1 cellular context compared by ENCODE assay signal in the genomic region with DNA sequence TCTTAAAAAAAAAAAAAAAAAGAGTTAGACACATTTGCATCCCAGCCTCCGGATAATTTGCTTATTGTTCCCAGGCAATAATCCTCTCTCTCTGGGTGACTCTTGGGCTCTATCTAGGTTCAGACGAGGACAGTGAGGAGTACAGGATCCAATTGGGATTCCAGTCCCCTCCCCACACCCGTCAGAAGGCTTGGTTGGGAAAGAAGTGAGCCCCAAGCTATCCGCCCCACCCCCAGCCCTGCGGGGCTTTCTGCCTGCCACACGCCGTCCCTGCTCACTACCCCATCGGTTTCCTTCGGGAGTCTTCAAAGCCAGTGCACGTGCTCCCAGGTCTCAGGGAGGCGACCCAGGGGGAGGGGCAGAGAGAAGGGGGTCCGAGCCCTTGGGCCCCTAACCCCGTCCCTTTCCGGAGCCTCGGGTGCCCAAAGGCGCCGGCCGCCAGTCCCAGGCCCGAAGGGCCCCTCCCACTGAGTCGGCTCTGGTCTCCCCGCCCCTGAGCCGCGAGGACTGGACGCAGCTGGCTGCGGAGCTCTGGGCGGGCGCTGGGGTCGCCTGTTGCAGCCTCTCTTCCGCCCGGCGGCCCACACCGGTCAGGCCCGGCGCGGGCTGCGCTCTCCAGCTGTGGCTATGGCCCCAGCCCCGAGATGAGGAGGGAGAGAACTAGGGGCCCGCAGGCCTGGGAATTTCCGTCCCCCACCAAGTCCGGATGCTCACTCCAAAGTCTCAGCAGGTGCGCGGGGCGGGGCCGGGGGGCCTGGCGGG.
TF ChIP-seq lines count a peak whose summit lies in the region.

No MANE protein-coding gene starts in this region.

TF ChIP-seq in HepG2, 621 proteins besides CTCF, POLR2A, EP300 and RAD21 (continued from another document and continues in another):
- TF ChIP-seq, protein P1, sequence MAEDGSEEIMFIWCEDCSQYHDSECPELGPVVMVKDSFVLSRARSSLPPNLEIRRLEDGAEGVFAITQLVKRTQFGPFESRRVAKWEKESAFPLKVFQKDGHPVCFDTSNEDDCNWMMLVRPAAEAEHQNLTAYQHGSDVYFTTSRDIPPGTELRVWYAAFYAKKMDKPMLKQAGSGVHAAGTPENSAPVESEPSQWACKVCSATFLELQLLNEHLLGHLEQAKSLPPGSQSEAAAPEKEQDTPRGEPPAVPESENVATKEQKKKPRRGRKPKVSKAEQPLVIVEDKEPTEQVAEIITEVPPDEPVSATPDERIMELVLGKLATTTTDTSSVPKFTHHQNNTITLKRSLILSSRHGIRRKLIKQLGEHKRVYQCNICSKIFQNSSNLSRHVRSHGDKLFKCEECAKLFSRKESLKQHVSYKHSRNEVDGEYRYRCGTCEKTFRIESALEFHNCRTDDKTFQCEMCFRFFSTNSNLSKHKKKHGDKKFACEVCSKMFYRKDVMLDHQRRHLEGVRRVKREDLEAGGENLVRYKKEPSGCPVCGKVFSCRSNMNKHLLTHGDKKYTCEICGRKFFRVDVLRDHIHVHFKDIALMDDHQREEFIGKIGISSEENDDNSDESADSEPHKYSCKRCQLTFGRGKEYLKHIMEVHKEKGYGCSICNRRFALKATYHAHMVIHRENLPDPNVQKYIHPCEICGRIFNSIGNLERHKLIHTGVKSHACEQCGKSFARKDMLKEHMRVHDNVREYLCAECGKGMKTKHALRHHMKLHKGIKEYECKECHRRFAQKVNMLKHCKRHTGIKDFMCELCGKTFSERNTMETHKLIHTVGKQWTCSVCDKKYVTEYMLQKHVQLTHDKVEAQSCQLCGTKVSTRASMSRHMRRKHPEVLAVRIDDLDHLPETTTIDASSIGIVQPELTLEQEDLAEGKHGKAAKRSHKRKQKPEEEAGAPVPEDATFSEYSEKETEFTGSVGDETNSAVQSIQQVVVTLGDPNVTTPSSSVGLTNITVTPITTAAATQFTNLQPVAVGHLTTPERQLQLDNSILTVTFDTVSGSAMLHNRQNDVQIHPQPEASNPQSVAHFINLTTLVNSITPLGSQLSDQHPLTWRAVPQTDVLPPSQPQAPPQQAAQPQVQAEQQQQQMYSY (CRISPR knock-in tag; IDR thresholded peaks at IDR 0.05) = peak; percentile 64; the same call in 1 of the 2 replicates
- TF ChIP-seq GZF1 (CRISPR knock-in tag; IDR thresholded peaks at IDR 0.05) = no peak
- TF ChIP-seq MXI1 (IDR thresholded peaks at IDR 0.05; ENCODE audit: borderline replicate concordance, low read depth, low read length) = peak; percentile 44; the same call in 1 of the 3 replicates
- 0 out of 2 replicates have a peak, but pooled peaks have one; percentile 64 for TF ChIP-seq ZNF878 (CRISPR knock-in tag; IDR thresholded peaks at IDR 0.05)
- TF ChIP-seq, protein P2, sequence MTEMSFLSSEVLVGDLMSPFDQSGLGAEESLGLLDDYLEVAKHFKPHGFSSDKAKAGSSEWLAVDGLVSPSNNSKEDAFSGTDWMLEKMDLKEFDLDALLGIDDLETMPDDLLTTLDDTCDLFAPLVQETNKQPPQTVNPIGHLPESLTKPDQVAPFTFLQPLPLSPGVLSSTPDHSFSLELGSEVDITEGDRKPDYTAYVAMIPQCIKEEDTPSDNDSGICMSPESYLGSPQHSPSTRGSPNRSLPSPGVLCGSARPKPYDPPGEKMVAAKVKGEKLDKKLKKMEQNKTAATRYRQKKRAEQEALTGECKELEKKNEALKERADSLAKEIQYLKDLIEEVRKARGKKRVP (CRISPR knock-in tag; IDR thresholded peaks at IDR 0.05) = no peak; a peak in 1 of 4 replicates
- TF ChIP-seq, protein P3, sequence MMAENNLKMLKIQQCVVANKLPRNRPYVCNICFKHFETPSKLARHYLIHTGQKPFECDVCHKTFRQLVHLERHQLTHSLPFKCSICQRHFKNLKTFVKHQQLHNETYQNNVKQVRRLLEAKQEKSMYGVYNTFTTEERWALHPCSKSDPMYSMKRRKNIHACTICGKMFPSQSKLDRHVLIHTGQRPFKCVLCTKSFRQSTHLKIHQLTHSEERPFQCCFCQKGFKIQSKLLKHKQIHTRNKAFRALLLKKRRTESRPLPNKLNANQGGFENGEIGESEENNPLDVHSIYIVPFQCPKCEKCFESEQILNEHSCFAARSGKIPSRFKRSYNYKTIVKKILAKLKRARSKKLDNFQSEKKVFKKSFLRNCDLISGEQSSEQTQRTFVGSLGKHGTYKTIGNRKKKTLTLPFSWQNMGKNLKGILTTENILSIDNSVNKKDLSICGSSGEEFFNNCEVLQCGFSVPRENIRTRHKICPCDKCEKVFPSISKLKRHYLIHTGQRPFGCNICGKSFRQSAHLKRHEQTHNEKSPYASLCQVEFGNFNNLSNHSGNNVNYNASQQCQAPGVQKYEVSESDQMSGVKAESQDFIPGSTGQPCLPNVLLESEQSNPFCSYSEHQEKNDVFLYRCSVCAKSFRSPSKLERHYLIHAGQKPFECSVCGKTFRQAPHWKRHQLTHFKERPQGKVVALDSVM (CRISPR knock-in tag; IDR thresholded peaks at IDR 0.05) = no peak; the same call in 1 of the 2 replicates
- TF ChIP-seq, protein P4, sequence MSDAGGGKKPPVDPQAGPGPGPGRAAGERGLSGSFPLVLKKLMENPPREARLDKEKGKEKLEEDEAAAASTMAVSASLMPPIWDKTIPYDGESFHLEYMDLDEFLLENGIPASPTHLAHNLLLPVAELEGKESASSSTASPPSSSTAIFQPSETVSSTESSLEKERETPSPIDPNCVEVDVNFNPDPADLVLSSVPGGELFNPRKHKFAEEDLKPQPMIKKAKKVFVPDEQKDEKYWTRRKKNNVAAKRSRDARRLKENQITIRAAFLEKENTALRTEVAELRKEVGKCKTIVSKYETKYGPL (CRISPR knock-in tag; IDR thresholded peaks at IDR 0.05) = 0 out of 2 replicates have a peak, but pooled peaks have one; percentile 65
- 0 out of 2 replicates have a peak, but pooled peaks have one; percentile 62 for TF ChIP-seq ZNF639 (CRISPR knock-in tag; conservative IDR thresholded peaks at IDR 0.05)
- TF ChIP-seq ZBTB7B (CRISPR knock-in tag; IDR thresholded peaks at IDR 0.05) = peak; percentile 94
- no peak for TF ChIP-seq ZSCAN25 (CRISPR knock-in tag; IDR thresholded peaks at IDR 0.05)
- TF ChIP-seq ZNF891 (CRISPR knock-in tag; IDR thresholded peaks at IDR 0.05) = 0 out of 2 replicates have a peak, but pooled peaks have one; percentile 36
- peak; percentile 72; the same call in 1 of the 2 replicates for TF ChIP-seq ZNF546 (CRISPR knock-in tag; conservative IDR thresholded peaks at IDR 0.05)
- TF ChIP-seq ZNF646 (CRISPR knock-in tag; IDR thresholded peaks at IDR 0.05) = no peak
- TF ChIP-seq WIZ (CRISPR knock-in tag; IDR thresholded peaks at IDR 0.05) = no peak
- TF ChIP-seq CHD4 (IDR thresholded peaks at IDR 0.05; ENCODE audit: borderline replicate concordance, low read length) = no peak
- TF ChIP-seq ZNF296 (CRISPR knock-in tag; conservative IDR thresholded peaks at IDR 0.05) = no peak
- TF ChIP-seq TARDBP (CRISPR knock-in tag; IDR thresholded peaks at IDR 0.05) = no peak
- TF ChIP-seq MBD4 (IDR thresholded peaks at IDR 0.05; ENCODE audit: borderline replicate concordance, low read length) = no peak
- peak; percentile 78 for TF ChIP-seq POLR2G (IDR thresholded peaks at IDR 0.05; ENCODE audit: low read depth, low read length)
- no peak for TF ChIP-seq GABPA (IDR thresholded peaks at IDR 0.05; ENCODE audit: low read depth, low read length)
- peak; percentile 24; the same call in 1 of the 2 replicates for TF ChIP-seq GABPA (CRISPR knock-in tag; IDR thresholded peaks at IDR 0.05; ENCODE audit: low read depth)
- TF ChIP-seq KDM5A (IDR thresholded peaks at IDR 0.05; ENCODE audit: borderline replicate concordance, low read length) = no peak
- no peak for TF ChIP-seq DPF2 (CRISPR knock-in tag; IDR thresholded peaks at IDR 0.05; ENCODE audit: borderline replicate concordance, low read depth)
- TF ChIP-seq E2F1 (CRISPR knock-in tag; IDR thresholded peaks at IDR 0.05) = peak; percentile 54; the same call in 1 of the 2 replicates
- no peak for TF ChIP-seq SP1 (IDR thresholded peaks at IDR 0.05)
- TF ChIP-seq SP1 (CRISPR knock-in tag; IDR thresholded peaks at IDR 0.05) = peak; percentile 33; the same call in 1 of the 2 replicates
- TF ChIP-seq, protein P5, sequence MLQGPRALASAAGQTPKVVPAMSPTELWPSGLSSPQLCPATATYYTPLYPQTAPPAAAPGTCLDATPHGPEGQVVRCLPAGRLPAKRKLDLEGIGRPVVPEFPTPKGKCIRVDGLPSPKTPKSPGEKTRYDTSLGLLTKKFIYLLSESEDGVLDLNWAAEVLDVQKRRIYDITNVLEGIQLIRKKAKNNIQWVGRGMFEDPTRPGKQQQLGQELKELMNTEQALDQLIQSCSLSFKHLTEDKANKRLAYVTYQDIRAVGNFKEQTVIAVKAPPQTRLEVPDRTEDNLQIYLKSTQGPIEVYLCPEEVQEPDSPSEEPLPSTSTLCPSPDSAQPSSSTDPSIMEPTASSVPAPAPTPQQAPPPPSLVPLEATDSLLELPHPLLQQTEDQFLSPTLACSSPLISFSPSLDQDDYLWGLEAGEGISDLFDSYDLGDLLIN (CRISPR knock-in tag; IDR thresholded peaks at IDR 0.05; ENCODE audit: borderline replicate concordance) = no peak
- no peak for TF ChIP-seq ZNF138 (CRISPR knock-in tag; IDR thresholded peaks at IDR 0.05; ENCODE audit: low read depth)
- TF ChIP-seq JARID2 (CRISPR knock-in tag; IDR thresholded peaks at IDR 0.05; ENCODE audit: insufficient replicate concordance) = peak; percentile 91
- TF ChIP-seq NFYB (CRISPR knock-in tag; IDR thresholded peaks at IDR 0.05) = peak; percentile 58
- TF ChIP-seq PHB2 (IDR thresholded peaks at IDR 0.05; ENCODE audit: partially characterized antibody) = no peak
- no peak for TF ChIP-seq PCBP1 (IDR thresholded peaks at IDR 0.05; ENCODE audit: borderline replicate concordance, low read depth, low read length)
- no peak for TF ChIP-seq MTA3 (CRISPR knock-in tag; IDR thresholded peaks at IDR 0.05)
- TF ChIP-seq, protein P6, sequence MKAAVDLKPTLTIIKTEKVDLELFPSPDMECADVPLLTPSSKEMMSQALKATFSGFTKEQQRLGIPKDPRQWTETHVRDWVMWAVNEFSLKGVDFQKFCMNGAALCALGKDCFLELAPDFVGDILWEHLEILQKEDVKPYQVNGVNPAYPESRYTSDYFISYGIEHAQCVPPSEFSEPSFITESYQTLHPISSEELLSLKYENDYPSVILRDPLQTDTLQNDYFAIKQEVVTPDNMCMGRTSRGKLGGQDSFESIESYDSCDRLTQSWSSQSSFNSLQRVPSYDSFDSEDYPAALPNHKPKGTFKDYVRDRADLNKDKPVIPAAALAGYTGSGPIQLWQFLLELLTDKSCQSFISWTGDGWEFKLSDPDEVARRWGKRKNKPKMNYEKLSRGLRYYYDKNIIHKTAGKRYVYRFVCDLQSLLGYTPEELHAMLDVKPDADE (CRISPR knock-in tag; IDR thresholded peaks at IDR 0.05) = no peak
- 0 out of 2 replicates have a peak, but pooled peaks have one; percentile 57 for TF ChIP-seq ATF5 (CRISPR knock-in tag; IDR thresholded peaks at IDR 0.05; ENCODE audit: low read depth)
